In genomic region chr12:23204933-23205778, GRCh38 we compare ENCODE assay signal across 8 cellular contexts.
DNase-seq lines count a peak whose midpoint lies in the region; ATAC-seq, FAIRE-seq and TF ChIP-seq lines count a peak whose summit lies in the region.

No MANE protein-coding gene starts in this region.

- POLR2A ChIA-PET in A549 (lab: Yijun Ruan, JAX): no interaction called here
- POLR2A ChIA-PET in naive thymus-derived CD4-positive, alpha-beta T cell (lab: Charles Lee): no interaction called here

- no peak overlapping the region for H3K4ac ChIP-seq in H9 (ENCODE audit: low read depth, low read length)

- H2AK5ac ChIP-seq in H9 (ENCODE audit: insufficient read length, low read length): no peak overlapping the region

- H4K8ac ChIP-seq in H9 (replicated peaks; ENCODE audit: insufficient read length, low read depth, low read length): no peak overlapping the region

- no peak overlapping the region for H2BK12ac ChIP-seq in H9 (ENCODE audit: insufficient read length, low read depth, low read length)

- H3K56ac ChIP-seq in H9 (ENCODE audit: insufficient read length, low read depth, low read length): no peak overlapping the region

- FAIRE-seq in A549 (lab: Jason Lieb, UNC): peak; percentile 74

- no peak overlapping the region for H2BK5ac ChIP-seq in H9 (ENCODE audit: insufficient read length, low read length)

- CTCF ChIA-PET in A549 (lab: Yijun Ruan, JAX): interaction anchor here (0.7 to 2.4 kb wide), 8 partner anchors 10 to 1574 kb away, joined by 3 to 9 read pairs (median 4); no protein-coding TSS in a partner anchor
- CTCF ChIA-PET in naive thymus-derived CD4-positive, alpha-beta T cell (lab: Charles Lee): no interaction called here

- H3K27me3 Mint-ChIP-seq in H9 (ENCODE audit: low read depth): no peaks in the 10 kb centered on the region
- peaks cover 0 to 6% (median 5%) of the 10 kb centered on the region in 5 donors for H3K27me3 Mint-ChIP-seq in naive thymus-derived CD4-positive, alpha-beta T cell
- no peaks in the 10 kb centered on the region for H3K27me3 Mint-ChIP-seq in activated naive CD8-positive, alpha-beta T cell treated with anti-CD3 and anti-CD28 coated beads for 36 hours

- H3K4me1 ChIP-seq in A549 (no peaks in the 10 kb centered on the region), H9 (ENCODE audit: insufficient read depth, low read length) (no peaks in the 10 kb centered on the region), Karpas-422 (ENCODE audit: low read length) (no peaks in the 10 kb centered on the region), RWPE2 (ENCODE audit: insufficient read depth, poor library complexity, severe bottlenecking) (no peaks in the 10 kb centered on the region)
- H3K4me1 ChIP-seq in naive thymus-derived CD4-positive, alpha-beta T cell (ENCODE audit: control insufficient read depth in 2 of 2, insufficient read depth in 2 of 2, low read length in 2 of 2): no peaks in the 10 kb centered on the region

- H2BK15ac ChIP-seq in H9 (ENCODE audit: low read depth, low read length): no peak overlapping the region

- H3K4me3 ChIP-seq in A549: no peak overlapping the region
- no peak overlapping the region for H3K4me3 ChIP-seq in Karpas-422 (ENCODE audit: low read length)
- no peak overlapping the region for H3K4me3 ChIP-seq in RWPE2 (ENCODE audit: severe bottlenecking)
- H3K4me3 ChIP-seq in naive thymus-derived CD4-positive, alpha-beta T cell (ENCODE audit: low read length): no peak overlapping the region

- DNase-seq in A549 (ENCODE audit: low read depth in 1 of 2, low spot score in 1 of 2): peak; percentile 18 to 57
- peak; percentile 55 for DNase-seq in GM10266 (ENCODE audit: extremely low spot score)
- DNase-seq in H9: no peak
- DNase-seq in Karpas-422: peak; percentile 81
- no peak for DNase-seq in RWPE2 (ENCODE audit: low spot score)
- peak in 6 of 9 donors; percentile 5 to 29 (median 24) for DNase-seq in naive thymus-derived CD4-positive, alpha-beta T cell
- no peak for DNase-seq in activated naive CD8-positive, alpha-beta T cell treated with anti-CD3 and anti-CD28 coated beads for 36 hours

- TF ChIP-seq EP300 in A549 (IDR thresholded peaks at IDR 0.05): no peak

- peak in 1 of 2 experiments; percentile 80; a peak in 3 of 6 replicates for ATAC-seq in A549
- no peak for ATAC-seq in RWPE2 (ENCODE audit: low read depth)
- peak; percentile 69 for ATAC-seq in esophagus mucosa
- peak; percentile 70 for ATAC-seq in naive thymus-derived CD4-positive, alpha-beta T cell

- H3K9me3 Mint-ChIP-seq in H9: peaks cover 0 to 5% of the 10 kb centered on the region in 2 experiments; a peak in 1 of 5 replicates
- peaks cover 0 to 1% (median 0%) of the 10 kb centered on the region in 11 donors for H3K9me3 Mint-ChIP-seq in naive thymus-derived CD4-positive, alpha-beta T cell
- H3K9me3 Mint-ChIP-seq in activated naive CD8-positive, alpha-beta T cell treated with anti-CD3 and anti-CD28 coated beads for 36 hours: no peaks in the 10 kb centered on the region

- no peaks in the 10 kb centered on the region for H3K9me2 ChIP-seq in Karpas-422 (replicated peaks; ENCODE audit: insufficient read depth, low read length)

- no peak overlapping the region for H2BK20ac ChIP-seq in H9 (ENCODE audit: low read depth, low read length, poor library complexity, severe bottlenecking)

- H3K79me1 ChIP-seq in H9 (ENCODE audit: insufficient read depth, low read depth, low read length, poor library complexity, severe bottlenecking): no peaks in the 10 kb centered on the region

- H3K14ac ChIP-seq in H9 (ENCODE audit: insufficient read depth, low read length): no peak overlapping the region

- H3K9ac ChIP-seq in H9 (ENCODE audit: extremely low read depth, insufficient read length, low read length) (no peak overlapping the region), Karpas-422 (ENCODE audit: low read length) (no peak overlapping the region)

- H3K4me1 Mint-ChIP-seq in H9: no peaks in the 10 kb centered on the region
- H3K4me1 Mint-ChIP-seq in naive thymus-derived CD4-positive, alpha-beta T cell: no peaks in the 10 kb centered on the region
- no peaks in the 10 kb centered on the region for H3K4me1 Mint-ChIP-seq in activated naive CD8-positive, alpha-beta T cell treated with anti-CD3 and anti-CD28 coated beads for 36 hours

- H2BK120ac ChIP-seq in H9 (ENCODE audit: low read depth, low read length, poor library complexity, severe bottlenecking): no peak overlapping the region

- no peak overlapping the region for H4K91ac ChIP-seq in H9 (ENCODE audit: insufficient read length, low read depth, low read length)

- no peaks in the 10 kb centered on the region for H3K23me2 ChIP-seq in H9 (ENCODE audit: insufficient read length, low read depth, low read length, poor library complexity, severe bottlenecking)

- H4K20me1 ChIP-seq in H9 (ENCODE audit: control insufficient read depth, insufficient read depth, insufficient read length): no peaks in the 10 kb centered on the region
- no peaks in the 10 kb centered on the region for H4K20me1 ChIP-seq in Karpas-422 (ENCODE audit: insufficient read depth, low read depth, low read length)

- peaks cover 0 to 4% (median 0%) of the 10 kb centered on the region in 3 experiments; a peak in 2 of 7 replicates for H3K36me3 Mint-ChIP-seq in H9 (ENCODE audit: insufficient read depth in 1 of 3, low read depth in 3 of 3)
- H3K36me3 Mint-ChIP-seq in naive thymus-derived CD4-positive, alpha-beta T cell: no peaks in the 10 kb centered on the region
- H3K36me3 Mint-ChIP-seq in activated naive CD8-positive, alpha-beta T cell treated with anti-CD3 and anti-CD28 coated beads for 36 hours: no peaks in the 10 kb centered on the region

- no peak overlapping the region for H3K23ac ChIP-seq in H9 (ENCODE audit: insufficient read length, low read depth, low read length)

- no peaks in the 10 kb centered on the region for H3K27me3 ChIP-seq in H9 (ENCODE audit: insufficient read depth, low read length)
- H3K27me3 ChIP-seq in Karpas-422 (ENCODE audit: low read length): no peaks in the 10 kb centered on the region
- H3K27me3 ChIP-seq in RWPE2 (ENCODE audit: insufficient read depth, poor library complexity, severe bottlenecking): no peaks in the 10 kb centered on the region
- no peaks in the 10 kb centered on the region for H3K27me3 ChIP-seq in naive thymus-derived CD4-positive, alpha-beta T cell (ENCODE audit: control insufficient read depth in 2 of 2, insufficient read depth in 2 of 2, low read length in 2 of 2)

- no peak overlapping the region for H3K4me3 Mint-ChIP-seq in H9
- no peak overlapping the region for H3K4me3 Mint-ChIP-seq in naive thymus-derived CD4-positive, alpha-beta T cell
- H3K4me3 Mint-ChIP-seq in activated naive CD8-positive, alpha-beta T cell treated with anti-CD3 and anti-CD28 coated beads for 36 hours: no peak overlapping the region

- H4K5ac ChIP-seq in H9 (ENCODE audit: insufficient read length, low read depth, low read length): no peak overlapping the region

- H2AFZ ChIP-seq in H9 (ENCODE audit: low read length): no peak overlapping the region
- H2AFZ ChIP-seq in Karpas-422 (ENCODE audit: low read length): no peak overlapping the region

- peak; percentile 77 for TF ChIP-seq CTCF in A549 (IDR thresholded peaks at IDR 0.05)
- TF ChIP-seq CTCF in GM10266 (IDR thresholded peaks at IDR 0.05; ENCODE audit: control insufficient read depth, insufficient read depth, low read depth, missing control alignments): peak; percentile 93
- peak; percentile 92 for TF ChIP-seq CTCF in H9 (conservative IDR thresholded peaks at IDR 0.05)
- TF ChIP-seq CTCF in RWPE2 (IDR thresholded peaks at IDR 0.05; ENCODE audit: poor library complexity, severe bottlenecking): peak; percentile 76

- peak; percentile 67 to 76 for TF ChIP-seq RAD21 in A549 (conservative IDR thresholded peaks at IDR 0.05 in 1 of 2, IDR thresholded peaks at IDR 0.05 in 1 of 2)

- H3K27ac Mint-ChIP-seq in H9: no peak overlapping the region
- H3K27ac Mint-ChIP-seq in naive thymus-derived CD4-positive, alpha-beta T cell: no peak overlapping the region
- no peak overlapping the region for H3K27ac Mint-ChIP-seq in activated naive CD8-positive, alpha-beta T cell treated with anti-CD3 and anti-CD28 coated beads for 36 hours

- H3K18ac ChIP-seq in H9 (ENCODE audit: insufficient read length, low read depth, low read length): no peak overlapping the region

- intact Hi-C loops in naive thymus-derived CD4-positive, alpha-beta T cell (cut with micrococcal nuclease): loop anchor here (1.0 to 2.0 kb wide), 4 partner anchors 676 to 1786 kb away; no protein-coding TSS in a partner anchor

- no peak overlapping the region for H3T11ph ChIP-seq in H9 (ENCODE audit: low read length)

- H3K4me2 ChIP-seq in A549: no peak overlapping the region
- H3K4me2 ChIP-seq in H9 (ENCODE audit: insufficient read depth, insufficient read length, low read length): no peak overlapping the region
- no peak overlapping the region for H3K4me2 ChIP-seq in Karpas-422 (ENCODE audit: low read depth, low read length, poor library complexity, severe bottlenecking)

- H3K27ac ChIP-seq in A549 (no peak overlapping the region), H9 (ENCODE audit: insufficient read length, low read depth, low read length) (no peak overlapping the region), Karpas-422 (ENCODE audit: low read length) (no peak overlapping the region), RWPE2 (ENCODE audit: poor library complexity, severe bottlenecking) (no peak overlapping the region)
- H3K27ac ChIP-seq in naive thymus-derived CD4-positive, alpha-beta T cell (ENCODE audit: low read depth, low read length): no peak overlapping the region

- no peaks in the 10 kb centered on the region for H3K36me3 ChIP-seq in Karpas-422 (ENCODE audit: insufficient read depth, low read length)
- no peaks in the 10 kb centered on the region for H3K36me3 ChIP-seq in RWPE2 (ENCODE audit: low read depth)
- no peaks in the 10 kb centered on the region for H3K36me3 ChIP-seq in naive thymus-derived CD4-positive, alpha-beta T cell (ENCODE audit: control insufficient read depth in 2 of 3, insufficient read depth in 3 of 3, low read length in 3 of 3)

- TF ChIP-seq POLR2A in A549 (IDR thresholded peaks at IDR 0.05; ENCODE audit: low read length): no peak

- WGBS in A549 (ENCODE audit: missing lambda C conversion rate): 3% methylated on average over 3 of the region's 3 CpGs
- no CpG with 5 or more reads among the region's 3 CpGs for WGBS in H9 (ENCODE audit: extremely low coverage, insufficient read length, low lambda C conversion rate)

- H3K9me3 ChIP-seq in A549 (no peaks in the 10 kb centered on the region), H9 (ENCODE audit: control insufficient read depth, low read depth, low read length) (no peaks in the 10 kb centered on the region), Karpas-422 (ENCODE audit: low read length) (no peaks in the 10 kb centered on the region), RWPE2 (ENCODE audit: severe bottlenecking) (no peaks in the 10 kb centered on the region)
- no peaks in the 10 kb centered on the region for H3K9me3 ChIP-seq in naive thymus-derived CD4-positive, alpha-beta T cell (ENCODE audit: control insufficient read depth in 2 of 3, low read length in 3 of 3)

- no peaks in the 10 kb centered on the region for H3K79me2 ChIP-seq in H9 (ENCODE audit: insufficient read depth, low read length)
- no peaks in the 10 kb centered on the region for H3K79me2 ChIP-seq in Karpas-422 (ENCODE audit: low read length)

TF ChIP-seq in A549, 52 proteins besides CTCF, POLR2A, EP300 and RAD21:
- TF ChIP-seq SMC3 (IDR thresholded peaks at IDR 0.05): peak; percentile 61
- TF ChIP-seq KDM1A (IDR thresholded peaks at IDR 0.05; ENCODE audit: low read depth): no peak

Comparison
In these comparisons a context has a peak if more than half of its experiments do, and no peak if none do; other contexts are left out.
1. DNase-seq: peak in A549 (2 of 2), GM10266 (single experiment), Karpas-422 (single experiment) and naive thymus-derived CD4-positive, alpha-beta T cell (6 of 9); none in H9 (single experiment), RWPE2 (single experiment) and activated naive CD8-positive, alpha-beta T cell treated with anti-CD3 and anti-CD28 coated beads for 36 hours (single experiment).
2. Peak in every context shown above with its lines, with median percentiles within 50 percentile points of each other: CTCF ChIP-seq.